14 cellular contexts compared by ENCODE assay signal in genomic region chr2:199484927-199485326, GRCh38. TPM values are rescaled to one million over a fixed set of nuclear protein-coding genes. Genes with fewer than 3 reads are reported as not detected.
DNase-seq lines count a peak whose midpoint lies in the region; ATAC-seq, FAIRE-seq and TF ChIP-seq lines count a peak whose summit lies in the region.
"Had no signal": no experiment of that assay in that cellular context is flagged by ENCODE, and none has a peak within 500 bp of the region (broad histone marks: within the 10 kb centered on the region; RNA-seq: fewer than 3 reads in every experiment).

No MANE protein-coding gene starts in this region.

- POLR2A ChIA-PET in A549 (lab: Yijun Ruan, JAX), result no interaction called here

- no peaks in the 10 kb centered on the region for H3K9me3 Mint-ChIP-seq in activated T-cell treated with anti-CD3 and anti-CD28 coated beads, Interleukin-2, amount 50 U/mL, for 4 hours

- H3K9me3 ChIP-seq in A549, result no peaks in the 10 kb centered on the region
- H3K9me3 ChIP-seq: Caco-2, sigmoid colon had no signal

- TF ChIP-seq CTCF in A549 (IDR thresholded peaks at IDR 0.05) (no peak), choroid plexus epithelial cell (conservative IDR thresholded peaks at IDR 0.05; ENCODE audit: low read depth, low read length) (peak; percentile 35)

- TF ChIP-seq EP300 in A549 (IDR thresholded peaks at IDR 0.05), result no peak

- ATAC-seq in A549 (peak; percentile 65 to 80; a peak in 5 of 6 replicates), HG02571 (IDR thresholded peaks at IDR 0.05; ENCODE audit: unreplicated experiment) (no peak)
- no peak for ATAC-seq in activated T-cell treated with anti-CD3 and anti-CD28 coated beads, Interleukin-2, amount 50 U/mL, for 4 hours
- ATAC-seq: T-helper 17 cell had no signal

- CTCF ChIA-PET in A549 (lab: Yijun Ruan, JAX), result interaction anchor here (0.6 to 5.6 kb wide), 16 partner anchors 8 to 1918 kb away, joined by 3 to 45 read pairs (median 4); no protein-coding TSS in a partner anchor

- no peaks in the 10 kb centered on the region for H3K4me1 ChIP-seq in A549
- H3K4me1 ChIP-seq: Caco-2, sigmoid colon had no signal

- H3K36me3 Mint-ChIP-seq in activated T-cell treated with anti-CD3 and anti-CD28 coated beads, Interleukin-2, amount 50 U/mL, for 4 hours (ENCODE audit: insufficient read depth), result no peaks in the 10 kb centered on the region

- H3K4me1 Mint-ChIP-seq in activated T-cell treated with anti-CD3 and anti-CD28 coated beads, Interleukin-2, amount 50 U/mL, for 4 hours (ENCODE audit: low read depth), result peaks cover 1% of the 10 kb centered on the region
- H3K4me1 Mint-ChIP-seq: T-helper 17 cell had no signal

- H3K4me2 ChIP-seq in A549, result no peak overlapping the region

- peak; percentile 24 to 48; a peak in 2 of 5 replicates for TF ChIP-seq RAD21 in A549 (conservative IDR thresholded peaks at IDR 0.05 in 1 of 2, IDR thresholded peaks at IDR 0.05 in 1 of 2)

- no peak for FAIRE-seq in A549 (lab: Jason Lieb, UNC)
- FAIRE-seq: H54 had no signal

- DNase-seq in A549 (ENCODE audit: low read depth in 1 of 2, low spot score in 1 of 2), result peak in 1 of 2 experiments; percentile 31
- peak; percentile 23 for DNase-seq in EL
- peak; percentile 47 for DNase-seq in NCI-H69 (lab: John Stamatoyannopoulos, UW)
- peak; percentile 13 for DNase-seq in choroid plexus epithelial cell (ENCODE audit: low read depth)
- no peak for DNase-seq in HuH-7.5 (ENCODE audit: low spot score)
- DNase-seq in activated T-cell treated with anti-CD3 and anti-CD28 coated beads, Interleukin-2, amount 50 U/mL, for 4 hours, result no peak
- no peak for DNase-seq in T-helper 1 cell
- DNase-seq: activated CD8-positive, alpha-beta memory T cell treated with anti-CD3 and anti-CD28 coated beads, Interleukin-2, amount 50 U/mL, for 4 hours; NCI-H2029 treated with DMSO at 0.1 percent for 48 hours; sigmoid colon; T-helper 17 cell had no signal

- no peak overlapping the region for H3K4me3 Mint-ChIP-seq in activated T-cell treated with anti-CD3 and anti-CD28 coated beads, Interleukin-2, amount 50 U/mL, for 4 hours
- H3K4me3 Mint-ChIP-seq: T-helper 17 cell had no signal

- no peak for TF ChIP-seq POLR2A in A549 (IDR thresholded peaks at IDR 0.05; ENCODE audit: low read length)

- no peak overlapping the region for H3K27ac ChIP-seq in A549
- H3K27ac ChIP-seq: sigmoid colon had no signal

- peaks cover 26% of the 10 kb centered on the region for H3K27me3 Mint-ChIP-seq in activated T-cell treated with anti-CD3 and anti-CD28 coated beads, Interleukin-2, amount 50 U/mL, for 4 hours (ENCODE audit: low read depth)

- 33% methylated on average over 1 of the region's 1 CpG for WGBS in A549 (ENCODE audit: missing lambda C conversion rate)

- H3K4me3 ChIP-seq in A549 (no peak overlapping the region), choroid plexus epithelial cell (ENCODE audit: low read depth, low read length) (no peak overlapping the region)
- H3K4me3 ChIP-seq: sigmoid colon had no signal

TF ChIP-seq in A549, 52 proteins besides CTCF, POLR2A, EP300 and RAD21:
- TF ChIP-seq GATA3 (IDR thresholded peaks at IDR 0.05; ENCODE audit: borderline replicate concordance), result no peak
- TF ChIP-seq, protein P1, sequence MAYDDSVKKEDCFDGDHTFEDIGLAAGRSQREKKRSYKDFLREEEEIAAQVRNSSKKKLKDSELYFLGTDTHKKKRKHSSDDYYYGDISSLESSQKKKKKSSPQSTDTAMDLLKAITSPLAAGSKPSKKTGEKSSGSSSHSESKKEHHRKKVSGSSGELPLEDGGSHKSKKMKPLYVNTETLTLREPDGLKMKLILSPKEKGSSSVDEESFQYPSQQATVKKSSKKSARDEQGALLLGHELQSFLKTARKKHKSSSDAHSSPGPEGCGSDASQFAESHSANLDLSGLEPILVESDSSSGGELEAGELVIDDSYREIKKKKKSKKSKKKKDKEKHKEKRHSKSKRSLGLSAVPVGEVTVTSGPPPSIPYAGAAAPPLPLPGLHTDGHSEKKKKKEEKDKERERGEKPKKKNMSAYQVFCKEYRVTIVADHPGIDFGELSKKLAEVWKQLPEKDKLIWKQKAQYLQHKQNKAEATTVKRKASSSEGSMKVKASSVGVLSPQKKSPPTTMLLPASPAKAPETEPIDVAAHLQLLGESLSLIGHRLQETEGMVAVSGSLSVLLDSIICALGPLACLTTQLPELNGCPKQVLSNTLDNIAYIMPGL (CRISPR knock-in tag; IDR thresholded peaks at IDR 0.05; ENCODE audit: borderline replicate concordance), result no peak
- TF ChIP-seq TP53 (CRISPR knock-in tag; IDR thresholded peaks at IDR 0.05), result no peak
- no peak for TF ChIP-seq EHMT2 (IDR thresholded peaks at IDR 0.05; ENCODE audit: low read depth)
- TF ChIP-seq CHD4 (IDR thresholded peaks at IDR 0.05; ENCODE audit: borderline replicate concordance), result no peak
- no peak for TF ChIP-seq ZSCAN20 (CRISPR knock-in tag; IDR thresholded peaks at IDR 0.05)
- TF ChIP-seq CEBPB (IDR thresholded peaks at IDR 0.05), result no peak
- no peak for TF ChIP-seq JUNB (IDR thresholded peaks at IDR 0.05)
- TF ChIP-seq BHLHE40 (IDR thresholded peaks at IDR 0.05; ENCODE audit: low read depth, low read length), result no peak
- TF ChIP-seq NFE2L2 (conservative IDR thresholded peaks at IDR 0.05; ENCODE audit: low read length), result no peak
- no peak for TF ChIP-seq USF2 (IDR thresholded peaks at IDR 0.05)
- TF ChIP-seq, protein P2, sequence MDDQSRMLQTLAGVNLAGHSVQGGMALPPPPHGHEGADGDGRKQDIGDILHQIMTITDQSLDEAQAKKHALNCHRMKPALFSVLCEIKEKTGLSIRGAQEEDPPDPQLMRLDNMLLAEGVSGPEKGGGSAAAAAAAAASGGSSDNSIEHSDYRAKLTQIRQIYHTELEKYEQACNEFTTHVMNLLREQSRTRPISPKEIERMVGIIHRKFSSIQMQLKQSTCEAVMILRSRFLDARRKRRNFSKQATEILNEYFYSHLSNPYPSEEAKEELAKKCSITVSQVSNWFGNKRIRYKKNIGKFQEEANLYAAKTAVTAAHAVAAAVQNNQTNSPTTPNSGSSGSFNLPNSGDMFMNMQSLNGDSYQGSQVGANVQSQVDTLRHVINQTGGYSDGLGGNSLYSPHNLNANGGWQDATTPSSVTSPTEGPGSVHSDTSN (IDR thresholded peaks at IDR 0.05), result no peak
- no peak for TF ChIP-seq MYC (IDR thresholded peaks at IDR 0.05; ENCODE audit: borderline replicate concordance, low read length)
- no peak for TF ChIP-seq FOXS1 (CRISPR knock-in tag; IDR thresholded peaks at IDR 0.05)
- no peak for TF ChIP-seq KDM5A (IDR thresholded peaks at IDR 0.05)
- no peak for TF ChIP-seq RCOR1 (IDR thresholded peaks at IDR 0.05; ENCODE audit: low read depth, low read length)
- no peak for TF ChIP-seq FOSL2 (IDR thresholded peaks at IDR 0.05)
- TF ChIP-seq FOSL2 (CRISPR knock-in tag; IDR thresholded peaks at IDR 0.05), result no peak
- TF ChIP-seq TFCP2L1 (CRISPR knock-in tag; IDR thresholded peaks at IDR 0.05), result no peak
- TF ChIP-seq CBX2 (IDR thresholded peaks at IDR 0.05; ENCODE audit: borderline replicate concordance, low read depth), result no peak
- TF ChIP-seq RARB (CRISPR knock-in tag; IDR thresholded peaks at IDR 0.05), result no peak

RNA-seq across cellular contexts. Expression of gene SATB2, which starts 27.2 kb away (rescaled TPM):
- polyA plus RNA-seq in A549 (2011; rRNA removed), result 3.4 and 4.0 TPM in 2 replicates
- polyA plus RNA-seq in A549 (2012; cell fraction: cytosol; rRNA removed), result 2.2 TPM in 2 replicates
- polyA plus RNA-seq in A549 (2012; cell fraction: nucleus; rRNA removed), result 6.4 and 7.4 TPM in 2 replicates
- polyA plus RNA-seq in A549 (2017; fragmentation: RNase III; extraction: RNeasy Plus Mini Kit Qiagen cat#74134 plus additional on column Dnase treatment), result 1.6 to 2.3 TPM (median 1.9 TPM) in 3 replicates
- 15.0 and 16.5 TPM in 2 replicates for polyA minus RNA-seq in A549 (2011; rRNA and poly(A)+ RNA removed)
- total RNA-seq in activated T-cell treated with anti-CD3 and anti-CD28 coated beads, Interleukin-2, amount 50 U/mL, for 4 hours, result under 1 TPM; 0.14 to 0.30 (median 0.18) TPM

Comparison
In these comparisons a context has a peak if more than half of its experiments do, and no peak if none do; other contexts are left out.
1. ATAC-seq: peak in A549 (2 of 2); none in activated T-cell treated with anti-CD3 and anti-CD28 coated beads, Interleukin-2, amount 50 U/mL, for 4 hours (0 of 2) and HG02571 (single experiment).
2. DNase-seq: peak in EL (single experiment), NCI-H69 (single experiment) and choroid plexus epithelial cell (single experiment); none in HuH-7.5 (single experiment), activated T-cell treated with anti-CD3 and anti-CD28 coated beads, Interleukin-2, amount 50 U/mL, for 4 hours (single experiment) and T-helper 1 cell (0 of 5).